ENCODE assay signal across 9 cellular contexts in genomic region chr14:73771848-73772705, GRCh38. TPM values are rescaled to one million over a fixed set of nuclear protein-coding genes. Genes with fewer than 3 reads are reported as not detected.
DNase-seq lines count a peak whose midpoint lies in the region; ATAC-seq, FAIRE-seq and TF ChIP-seq lines count a peak whose summit lies in the region.
"Had no signal": no experiment of that assay in that cellular context is flagged by ENCODE, and none has a peak within 500 bp of the region (broad histone marks: within the 10 kb centered on the region; RNA-seq: fewer than 3 reads in every experiment).

No MANE protein-coding gene starts in this region.

- no peaks in the 10 kb centered on the region for H3K9me3 Mint-ChIP-seq in activated CD8-positive, alpha-beta memory T cell treated with anti-CD3 and anti-CD28 coated beads, Interleukin-2, amount 10 ng/mL, durations not matched to agents 7 days and 5 days (ENCODE audit: low read depth)
- H3K9me3 Mint-ChIP-seq in nephron progenitor cell = no peaks in the 10 kb centered on the region

- no peaks in the 10 kb centered on the region for H3K9me3 ChIP-seq in endothelial cell of umbilical vein (replicated peaks; ENCODE audit: control insufficient read depth, insufficient read depth, low read length)

- no peak overlapping the region for H3K9ac ChIP-seq in endothelial cell of umbilical vein (replicated peaks; ENCODE audit: extremely low read depth, insufficient read depth, low read length)

- peak overlapping the region; percentile 86 for H3K27ac Mint-ChIP-seq in activated CD8-positive, alpha-beta memory T cell treated with anti-CD3 and anti-CD28 coated beads, Interleukin-2, amount 10 ng/mL, durations not matched to agents 7 days and 5 days
- peak overlapping the region; percentile 46 for H3K27ac Mint-ChIP-seq in nephron progenitor cell

- intact Hi-C loops in endothelial cell of umbilical vein (cut with micrococcal nuclease) = loop anchor here (1.0 kb wide), 1 partner anchor 14 kb away; no protein-coding TSS in a partner anchor

- peak; percentile 24 for DNase-seq in SIG-M5 treated with dmso at 0.1 percent for 504 hours (lab: John Stamatoyannopoulos, UW; ENCODE audit: unreplicated experiment)
- no peak for DNase-seq in SIG-M5 (lab: John Stamatoyannopoulos, UW)
- DNase-seq in NCI-H2227 (lab: John Stamatoyannopoulos, UW; ENCODE audit: unreplicated experiment) = peak; percentile 67
- DNase-seq in activated CD8-positive, alpha-beta memory T cell treated with anti-CD3 and anti-CD28 coated beads, Interleukin-2, amount 10 ng/mL, durations not matched to agents 7 days and 5 days = peak; percentile 84
- peak; percentile 80 for DNase-seq in endothelial cell of umbilical vein (ENCODE audit: low read depth, low spot score)
- no peak for DNase-seq in nephron progenitor cell
- peak; percentile 66 for DNase-seq in ureter (ENCODE audit: low spot score)

- POLR2A ChIA-PET in endothelial cell of umbilical vein (lab: Charles Lee) = no interaction called here

- H3K4me3 Mint-ChIP-seq in activated CD8-positive, alpha-beta memory T cell treated with anti-CD3 and anti-CD28 coated beads, Interleukin-2, amount 10 ng/mL, durations not matched to agents 7 days and 5 days = peak overlapping the region; percentile 49
- no peak overlapping the region for H3K4me3 Mint-ChIP-seq in nephron progenitor cell

- peak; percentile 50 for ATAC-seq in HG02943 (IDR thresholded peaks at IDR 0.05; ENCODE audit: low read depth, unreplicated experiment)
- ATAC-seq in activated CD8-positive, alpha-beta memory T cell treated with anti-CD3 and anti-CD28 coated beads, Interleukin-2, amount 10 ng/mL, durations not matched to agents 7 days and 5 days = peak; percentile 76

- no peak overlapping the region for H3K4me2 ChIP-seq in endothelial cell of umbilical vein (ENCODE audit: insufficient read depth, low read length)

- H3K4me1 Mint-ChIP-seq in activated CD8-positive, alpha-beta memory T cell treated with anti-CD3 and anti-CD28 coated beads, Interleukin-2, amount 10 ng/mL, durations not matched to agents 7 days and 5 days = peaks cover 72% of the 10 kb centered on the region
- peaks cover 64% of the 10 kb centered on the region for H3K4me1 Mint-ChIP-seq in nephron progenitor cell

- no peak overlapping the region for H2AFZ ChIP-seq in endothelial cell of umbilical vein (ENCODE audit: low read depth, low read length)

- H3K27me3 ChIP-seq in endothelial cell of umbilical vein (ENCODE audit: control insufficient read depth in 2 of 2, insufficient read depth in 2 of 2, low read length in 2 of 2) = no peaks in the 10 kb centered on the region

- H3K36me3 ChIP-seq in endothelial cell of umbilical vein (ENCODE audit: control insufficient read depth in 2 of 2, extremely low read depth in 1 of 2, insufficient read depth in 2 of 2, low read length in 2 of 2) = no peaks in the 10 kb centered on the region

- peak overlapping the region; percentile 31 for H3K27ac ChIP-seq in endothelial cell of umbilical vein (ENCODE audit: insufficient read depth, low read depth, low read length)
- H3K27ac ChIP-seq: C4-2B had no signal

- H3K79me2 ChIP-seq in endothelial cell of umbilical vein (ENCODE audit: control insufficient read depth, insufficient read depth, low read length) = peaks cover 70% of the 10 kb centered on the region

- TF ChIP-seq CTCF in endothelial cell of umbilical vein (IDR thresholded peaks at IDR 0.05; ENCODE audit: extremely low read depth in 1 of 2, insufficient read depth in 1 of 2, low read depth in 1 of 2, low read length in 2 of 2) (no peak), nephron progenitor cell (IDR thresholded peaks at IDR 0.05) (no peak)

- TF ChIP-seq POLR2A in endothelial cell of umbilical vein (IDR thresholded peaks at IDR 0.05; ENCODE audit: low read depth, low read length) = no peak

- H3K4me3 ChIP-seq in endothelial cell of umbilical vein (replicated peaks in 1 of 3; ENCODE audit: insufficient read depth in 1 of 3, low read depth in 1 of 3, low read length in 3 of 3) = no peak overlapping the region

- H3K4me1 ChIP-seq in endothelial cell of umbilical vein (ENCODE audit: control insufficient read depth, extremely low read depth, insufficient read depth, low read length) = peaks cover 14% of the 10 kb centered on the region

- peaks cover 10% of the 10 kb centered on the region for H3K36me3 Mint-ChIP-seq in activated CD8-positive, alpha-beta memory T cell treated with anti-CD3 and anti-CD28 coated beads, Interleukin-2, amount 10 ng/mL, durations not matched to agents 7 days and 5 days
- H3K36me3 Mint-ChIP-seq in nephron progenitor cell (ENCODE audit: low read depth) = peaks cover 5% of the 10 kb centered on the region

- FAIRE-seq in endothelial cell of umbilical vein (lab: Jason Lieb, UNC) = peak; percentile 80

- dilution Hi-C loops in endothelial cell of umbilical vein (cut with MboI; ENCODE audit: extremely low pct_ligation_motif_present, low sequenced_read_pairs) = no loop called here

- H4K20me1 ChIP-seq in endothelial cell of umbilical vein (replicated peaks; ENCODE audit: control insufficient read depth, extremely low read depth, insufficient read depth, low read length) = no peaks in the 10 kb centered on the region

- CTCF ChIA-PET in activated CD8-positive, alpha-beta memory T cell treated with anti-CD3 and anti-CD28 coated beads, Interleukin-2, amount 10 ng/mL, durations not matched to agents 7 days and 5 days (lab: Charles Lee) = interaction anchor here (0.9 to 8.0 kb wide), 12 partner anchors 9 to 159 kb away, joined by 3 to 66 read pairs (median 6); partner anchors contain the start of gene ACOT6
- CTCF ChIA-PET in endothelial cell of umbilical vein (lab: Charles Lee) = interaction anchor here (1.0 to 1.8 kb wide), 6 partner anchors 9 to 54 kb away, joined by 3 to 6 read pairs (median 4); a partner anchor contains a TSS

- no TSS peak for BruUV-seq in endothelial cell of umbilical vein (replicated peaks; lab: Mats Ljungman, UMichigan)

- H3K27me3 Mint-ChIP-seq in activated CD8-positive, alpha-beta memory T cell treated with anti-CD3 and anti-CD28 coated beads, Interleukin-2, amount 10 ng/mL, durations not matched to agents 7 days and 5 days = no peaks in the 10 kb centered on the region
- peaks cover under 1% of the 10 kb centered on the region for H3K27me3 Mint-ChIP-seq in nephron progenitor cell (ENCODE audit: low read depth, poor library complexity)

- H3K9me1 ChIP-seq in endothelial cell of umbilical vein (replicated peaks; ENCODE audit: control insufficient read depth, extremely low read depth, insufficient read depth, low read length) = no peaks in the 10 kb centered on the region

TF ChIP-seq in endothelial cell of umbilical vein, 7 proteins besides CTCF, POLR2A, EP300 and RAD21:
- TF ChIP-seq MYC (IDR thresholded peaks at IDR 0.05; ENCODE audit: low read depth, low read length) (no peak), POLR2AphosphoS5 (IDR thresholded peaks at IDR 0.05; ENCODE audit: insufficient read depth, low read depth, low read length) (no peak), EZH2 (IDR thresholded peaks at IDR 0.05; ENCODE audit: borderline replicate concordance, low read depth, low read length, severe bottlenecking) (no peak), FOS (IDR thresholded peaks at IDR 0.05; ENCODE audit: borderline replicate concordance, insufficient read depth, low read length) (no peak), MAX (IDR thresholded peaks at IDR 0.05; ENCODE audit: insufficient read depth, insufficient read length) (no peak), JUN (IDR thresholded peaks at IDR 0.05; ENCODE audit: borderline replicate concordance, insufficient read depth, insufficient read length, low read depth) (no peak), GATA2 (IDR thresholded peaks at IDR 0.05; ENCODE audit: insufficient read depth, insufficient read length, low read depth, low read length) (no peak)

RNA-seq across cellular contexts. Expression of gene PNMA1, which starts 57.9 kb away (rescaled TPM):
- 10 to 100 TPM; 27.1 to 36.6 TPM for total RNA-seq in activated CD8-positive, alpha-beta memory T cell treated with anti-CD3 and anti-CD28 coated beads, Interleukin-2, amount 10 ng/mL, durations not matched to agents 7 days and 5 days
- total RNA-seq in endothelial cell of umbilical vein (82.4 and 82.6 TPM in 2 replicates), ureter (33.8 TPM)
- 25.8 and 29.8 TPM in 2 replicates for polyA plus RNA-seq in endothelial cell of umbilical vein
- polyA plus RNA-seq in endothelial cell of umbilical vein (2011; cell fraction: cytosol; rRNA removed) = 33.5 and 34.9 TPM in 2 replicates
- 21.7 and 25.2 TPM in 2 replicates for polyA plus RNA-seq in endothelial cell of umbilical vein (2011; cell fraction: nucleus; rRNA removed)
- 48.9 and 63.0 TPM in 2 replicates for polyA plus RNA-seq in endothelial cell of umbilical vein (2012)
- 27.9 and 28.4 TPM in 2 replicates for polyA minus RNA-seq in endothelial cell of umbilical vein
- polyA minus RNA-seq in endothelial cell of umbilical vein (2011; cell fraction: cytosol; rRNA and poly(A)+ RNA removed) = 12.2 TPM
- 9.1 and 12.8 TPM in 2 replicates for polyA minus RNA-seq in endothelial cell of umbilical vein (2011; cell fraction: nucleus; rRNA and poly(A)+ RNA removed)

Comparison
In these comparisons a context has a peak if more than half of its experiments do, and no peak if none do; other contexts are left out.
1. DNase-seq: peak in SIG-M5 treated with dmso at 0.1 percent for 504 hours (single experiment), NCI-H2227 (single experiment), activated CD8-positive, alpha-beta memory T cell treated with anti-CD3 and anti-CD28 coated beads, Interleukin-2, amount 10 ng/mL, durations not matched to agents 7 days and 5 days (single experiment), endothelial cell of umbilical vein (single experiment) and ureter (single experiment); none in SIG-M5 (single experiment) and nephron progenitor cell (single experiment).